Comparison of ENCODE assay signal across 20 cellular contexts in the genomic region with DNA sequence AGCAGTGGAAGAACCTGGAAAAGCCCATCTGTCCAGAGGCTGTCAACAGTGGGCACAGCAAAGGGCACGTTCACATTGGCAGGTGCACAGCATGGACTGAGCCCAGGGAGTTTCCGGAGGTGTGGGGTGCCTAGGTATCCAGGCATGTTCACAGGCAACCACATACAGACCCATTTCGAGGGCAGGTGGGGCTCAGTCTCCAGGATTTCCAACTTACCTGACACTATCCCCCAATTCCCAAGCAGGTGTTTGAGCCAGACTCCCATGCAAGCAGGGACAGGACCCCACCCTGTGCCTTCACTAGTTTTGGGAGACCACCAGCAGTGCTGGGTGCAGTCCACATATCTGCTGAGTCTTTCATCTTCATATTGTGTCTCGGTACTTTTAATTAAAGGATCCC.
DNase-seq lines count a peak whose midpoint lies in the region; ATAC-seq, FAIRE-seq and TF ChIP-seq lines count a peak whose summit lies in the region.
"Had no signal": no experiment of that assay in that cellular context is flagged by ENCODE, and none has a peak within 500 bp of the region (broad histone marks: within the 10 kb centered on the region; RNA-seq: fewer than 3 reads in every experiment).

No MANE protein-coding gene starts in this region.

- TF ChIP-seq CTCF in Panc1 (IDR thresholded peaks at IDR 0.05) (no peak), H1 (IDR thresholded peaks at IDR 0.05; ENCODE audit: control extremely low read depth in 1 of 3, insufficient read depth in 1 of 3, low read depth in 1 of 3, low read length in 3 of 3) (no peak), nephron (IDR thresholded peaks at IDR 0.05; ENCODE audit: unreplicated experiment in 3 of 3) (no peak)

- DNase-seq in NCI-H82 (lab: John Stamatoyannopoulos, UW) (peak; percentile 49), NCI-H82 treated with DMSO at 0.1 percent for 48 hours (lab: John Stamatoyannopoulos, UW; ENCODE audit: unreplicated experiment) (no peak), Panc1 (ENCODE audit: low read depth, low spot score) (no peak), H1 (ENCODE audit: low read depth in 1 of 2, low spot score in 2 of 2) (no peak), amygdala (lab: John Stamatoyannopoulos, UW) (no peak), CD1c-positive myeloid dendritic cell (ENCODE audit: extremely low spot score) (no peak), mucosa of gallbladder (ENCODE audit: low spot score) (no peak)
- DNase-seq: AML-193; CD4-positive, alpha-beta memory T cell; DMS153; DMS79; GDM1; GM23248; HCEC 1CT had no signal

- H2BK12ac ChIP-seq in H1 (ENCODE audit: low read depth, low read length), result no peak overlapping the region; the same call in 1 of the 2 replicates

- H3K4me3 ChIP-seq in Panc1 (ENCODE audit: low read depth in 2 of 2, low read length in 2 of 2) (no peak overlapping the region), H1 (ENCODE audit: extremely low read depth in 1 of 4, insufficient read depth in 2 of 4, low read depth in 3 of 4, low read length in 4 of 4) (no peak overlapping the region)
- H3K4me3 ChIP-seq: GM23248 had no signal

- no peak overlapping the region for H4K8ac ChIP-seq in H1 (ENCODE audit: extremely low read depth, insufficient read depth, low read length)

- TF ChIP-seq RAD21 in H1 (IDR thresholded peaks at IDR 0.05 in 1 of 2, conservative IDR thresholded peaks at IDR 0.05 in 1 of 2; ENCODE audit: low read depth in 2 of 2, low read length in 2 of 2), result no peak

- H3K4me2 ChIP-seq in H1 (ENCODE audit: insufficient read depth in 1 of 2, low read depth in 2 of 2, low read length in 2 of 2), result no peak overlapping the region

- H3K4ac ChIP-seq in H1 (replicated peaks; ENCODE audit: insufficient read length, low read depth, low read length), result no peak overlapping the region

- no peak overlapping the region for H2BK5ac ChIP-seq in H1 (ENCODE audit: low read depth, low read length)

- H3K27me3 Mint-ChIP-seq in nephron (ENCODE audit: low read depth), result no peaks in the 10 kb centered on the region
- H3K27me3 Mint-ChIP-seq: CD4-positive, alpha-beta memory T cell had no signal

- H3K36me3 Mint-ChIP-seq in nephron (ENCODE audit: low read depth), result no peaks in the 10 kb centered on the region
- H3K36me3 Mint-ChIP-seq: CD4-positive, alpha-beta memory T cell had no signal

- no peak overlapping the region for H3K18ac ChIP-seq in H1 (ENCODE audit: extremely low read depth, low read length)

- no peak for ATAC-seq in Panc1

- BruUV-seq in Panc1 (replicated peaks; lab: Mats Ljungman, UMichigan), result no TSS peak

- H3K27me3 ChIP-seq in Panc1 (ENCODE audit: control insufficient read depth, insufficient read depth, low read length) (no peaks in the 10 kb centered on the region), H1 (replicated peaks in 1 of 4; ENCODE audit: control insufficient read depth in 3 of 4, extremely low read depth in 1 of 4, insufficient read depth in 3 of 4, low read length in 3 of 4) (peaks cover 0 to 2% (median under 1%) of the 10 kb centered on the region in 4 experiments; a peak in 1 of 7 replicates)

- H3K9ac ChIP-seq in H1 (replicated peaks in 1 of 4; ENCODE audit: extremely low read depth in 1 of 4, low read depth in 3 of 4, low read length in 3 of 4), result no peak overlapping the region
- H3K9ac ChIP-seq: GM23248 had no signal

- 79% methylated on average over 4 of the region's 4 CpGs; no CpG with 5 or more reads in 1 of the 2 experiments for WGBS in H1 (ENCODE audit: extremely low coverage in 1 of 2, insufficient coverage in 1 of 2, insufficient read length in 1 of 2, insufficient replicate concordance in 2 of 2, low coverage in 1 of 2, low lambda C conversion rate in 2 of 2, missing lambda C conversion rate in 1 of 2), 2 experiments

- H3K27ac Mint-ChIP-seq in nephron, result peak overlapping the region in 2 of 3 experiments; percentile 27 to 50

- POLR2A ChIA-PET in Panc1 (lab: Charles Lee), result no interaction called here
- POLR2A ChIA-PET in H1 (lab: Charles Lee; ENCODE audit: partially characterized antibody), result no interaction called here

- in situ Hi-C loops in Panc1 (cut with HindIII; ENCODE audit: low pct_unique_long_range_greater_than_20kb, low sequenced_read_pairs), result no loop called here

- H3K23ac ChIP-seq in H1 (ENCODE audit: insufficient read length), result no peak overlapping the region

- H3K4me3 Mint-ChIP-seq in nephron, result no peak overlapping the region

- H3K9me3 ChIP-seq in Panc1 (ENCODE audit: control insufficient read depth, insufficient read depth, low read depth, low read length) (no peaks in the 10 kb centered on the region; the same call in 1 of the 2 replicates), H1 (ENCODE audit: insufficient read depth in 2 of 2, low read depth in 1 of 2, low read length in 1 of 2) (no peaks in the 10 kb centered on the region)
- H3K9me3 ChIP-seq: A549 had no signal

- H2BK20ac ChIP-seq in H1 (ENCODE audit: low read length), result no peak overlapping the region

- H3K4me1 ChIP-seq in Panc1 (ENCODE audit: control insufficient read depth, insufficient read depth, low read length) (peaks cover 20% of the 10 kb centered on the region), H1 (replicated peaks in 1 of 4; ENCODE audit: control insufficient read depth in 3 of 4, insufficient read depth in 4 of 4, low read length in 3 of 4) (peaks cover 0 to 5% (median 1%) of the 10 kb centered on the region in 4 experiments; a peak in 1 of 7 replicates)

- no peak for TF ChIP-seq EP300 in H1 (IDR thresholded peaks at IDR 0.05; ENCODE audit: borderline replicate concordance in 1 of 2, low read depth in 2 of 2, low read length in 2 of 2)

- no peak overlapping the region for H4K5ac ChIP-seq in H1 (ENCODE audit: insufficient read length, low read depth, low read length)

- CTCF ChIA-PET in Panc1 (lab: Charles Lee) (no interaction called here), H1 (lab: Charles Lee; ENCODE audit: partially characterized antibody) (no interaction called here)

- H3K23me2 ChIP-seq in H1 (ENCODE audit: low read depth, low read length), result no peaks in the 10 kb centered on the region

- H2BK120ac ChIP-seq in H1 (replicated peaks; ENCODE audit: low read depth, low read length), result no peak overlapping the region

- no peaks in the 10 kb centered on the region for H3K79me2 ChIP-seq in H1 (ENCODE audit: control insufficient read depth in 1 of 2, insufficient read depth in 2 of 2, low read length in 2 of 2)

- no peak overlapping the region for H3K14ac ChIP-seq in H1 (ENCODE audit: insufficient read length)

- TF ChIP-seq POLR2A in H1 (IDR thresholded peaks at IDR 0.05; ENCODE audit: control extremely low read depth in 1 of 2, low read depth in 2 of 2, low read length in 2 of 2), result no peak

- H2AFZ ChIP-seq in H1 (ENCODE audit: low read length), result no peak overlapping the region

- no peaks in the 10 kb centered on the region for H3K79me1 ChIP-seq in H1 (ENCODE audit: low read depth, low read length)

- H3K27ac ChIP-seq in Panc1 (ENCODE audit: low read length) (peak overlapping the region; percentile 97), H1 (ENCODE audit: low read depth, low read length) (no peak overlapping the region)
- H3K27ac ChIP-seq: 22Rv1, C4-2B, GM23248, HL-60 had no signal

- H4K91ac ChIP-seq in H1 (replicated peaks; ENCODE audit: insufficient read length, low read length), result no peak overlapping the region

- intact Hi-C loops in Panc1 (cut with micrococcal nuclease; ENCODE audit: unreplicated experiment), result no loop called here

- peaks cover 28% of the 10 kb centered on the region for H3K4me1 Mint-ChIP-seq in nephron

- no peaks in the 10 kb centered on the region for H3K36me3 ChIP-seq in Panc1 (ENCODE audit: control insufficient read depth, insufficient read depth, low read length)
- H3K36me3 ChIP-seq in H1 (ENCODE audit: control insufficient read depth in 2 of 4, insufficient read depth in 4 of 4, low read length in 3 of 4), result no peaks in the 10 kb centered on the region

- no peaks in the 10 kb centered on the region for H4K20me1 ChIP-seq in H1 (replicated peaks in 1 of 2; ENCODE audit: control insufficient read depth in 1 of 2, insufficient read depth in 2 of 2, low read length in 2 of 2)

- H3K9me3 Mint-ChIP-seq in nephron, result peaks cover 3% of the 10 kb centered on the region
- H3K9me3 Mint-ChIP-seq: CD4-positive, alpha-beta memory T cell had no signal

- FAIRE-seq in H1 (lab: Jason Lieb, UNC), result no peak
- FAIRE-seq: A549, H54 had no signal

- H3K56ac ChIP-seq in H1 (replicated peaks; ENCODE audit: insufficient read length, low read depth, low read length), result no peak overlapping the region

- H2AK5ac ChIP-seq in H1 (ENCODE audit: low read depth, low read length), result no peak overlapping the region; the same call in 1 of the 2 replicates

- 0 out of 2 replicates have a peak overlapping the region, but pooled peaks have one; percentile 84 for H2BK15ac ChIP-seq in H1 (ENCODE audit: low read length)

TF ChIP-seq in H1, 55 proteins besides CTCF, POLR2A, EP300 and RAD21:
- TF ChIP-seq SAP30 (IDR thresholded peaks at IDR 0.05; ENCODE audit: insufficient read depth, insufficient replicate concordance, low read length), result no peak
- TF ChIP-seq, protein P1, sequence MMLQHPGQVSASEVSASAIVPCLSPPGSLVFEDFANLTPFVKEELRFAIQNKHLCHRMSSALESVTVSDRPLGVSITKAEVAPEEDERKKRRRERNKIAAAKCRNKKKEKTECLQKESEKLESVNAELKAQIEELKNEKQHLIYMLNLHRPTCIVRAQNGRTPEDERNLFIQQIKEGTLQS (IDR thresholded peaks at IDR 0.05; ENCODE audit: insufficient read depth, low read depth, low read length), result no peak
- no peak for TF ChIP-seq TCF12 (IDR thresholded peaks at IDR 0.05; ENCODE audit: low read depth, low read length)
- TF ChIP-seq RXRA (IDR thresholded peaks at IDR 0.05; ENCODE audit: insufficient read depth, low read depth, low read length), result no peak
- TF ChIP-seq ZNF274 (IDR thresholded peaks at IDR 0.05; ENCODE audit: borderline replicate concordance, extremely low read depth, low read length), result no peak
- no peak for TF ChIP-seq TBP (IDR thresholded peaks at IDR 0.05; ENCODE audit: low read depth, low read length)
- TF ChIP-seq YY1 (IDR thresholded peaks at IDR 0.05; ENCODE audit: low read depth, low read length), result no peak
- TF ChIP-seq USF2 (IDR thresholded peaks at IDR 0.05; ENCODE audit: low read length), result no peak
- no peak for TF ChIP-seq JUN (IDR thresholded peaks at IDR 0.05; ENCODE audit: low read depth, low read length)
